7 cellular contexts compared by ENCODE assay signal in genomic region chr2:88765154-88765948, GRCh38.
DNase-seq lines count a peak whose midpoint lies in the region; ATAC-seq and TF ChIP-seq lines count a peak whose summit lies in the region.

No MANE protein-coding gene starts in this region.

- POLR2A ChIA-PET in PC-9 (lab: Charles Lee; ENCODE audit: unreplicated experiment): no interaction called here

- no peak overlapping the region for H2AFZ ChIP-seq in PC-9

- H3K79me2 ChIP-seq in PC-9 (ENCODE audit: low read depth): no peaks in the 10 kb centered on the region

- no TSS peak for BruUV-seq in PC-9 (replicated peaks; lab: Mats Ljungman, UMichigan)

- no peaks in the 10 kb centered on the region for H3K9me3 ChIP-seq in PC-9 (ENCODE audit: insufficient read depth, low read depth)

- DNase-seq in NCI-H1092 (lab: John Stamatoyannopoulos, UW): peak; percentile 52
- DNase-seq in activated T-cell treated with anti-CD3 and anti-CD28 coated beads for 1 hour (ENCODE audit: low read depth): peak; percentile 17
- DNase-seq in germinal center (ENCODE audit: low spot score): peak; percentile 52
- DNase-seq in retina: peak; percentile 91
- DNase-seq in cerebellar nuclear complex (lab: John Stamatoyannopoulos, UW): no peak
- DNase-seq in PC-9: no peak

- no peak overlapping the region for H3K4me2 ChIP-seq in PC-9

- H3F3A ChIP-seq in PC-9 (ENCODE audit: insufficient read depth, low read depth): no peaks in the 10 kb centered on the region

- no peaks in the 10 kb centered on the region for H3K27me3 ChIP-seq in PC-9 (ENCODE audit: insufficient read depth, low read depth)

- CTCF ChIA-PET in PC-9 (lab: Charles Lee): no interaction called here

- intact Hi-C loops in PC-9 (cut with micrococcal nuclease; ENCODE audit: unreplicated experiment): no loop called here

- H4K20me1 ChIP-seq in PC-9 (ENCODE audit: insufficient read depth): no peaks in the 10 kb centered on the region

- peak; percentile 71 for ATAC-seq in GM19023 (IDR thresholded peaks at IDR 0.05; ENCODE audit: unreplicated experiment)

- no peak overlapping the region for H3K4me3 ChIP-seq in PC-9

- H3K27ac ChIP-seq in PC-9: no peak overlapping the region

- TF ChIP-seq CTCF in PC-9 (conservative IDR thresholded peaks at IDR 0.05): no peak

- H3K36me3 ChIP-seq in PC-9 (ENCODE audit: low read depth): no peaks in the 10 kb centered on the region

- no peaks in the 10 kb centered on the region for H3K4me1 ChIP-seq in PC-9 (replicated peaks; ENCODE audit: insufficient read depth)

- no peaks in the 10 kb centered on the region for H3K9me2 ChIP-seq in PC-9 (ENCODE audit: insufficient read depth)

Comparison
In these comparisons a context has a peak if more than half of its experiments do, and no peak if none do; other contexts are left out.
1. DNase-seq: peak in NCI-H1092 (single experiment), activated T-cell treated with anti-CD3 and anti-CD28 coated beads for 1 hour (single experiment), germinal center (single experiment) and retina (single experiment); none in cerebellar nuclear complex (0 of 2) and PC-9 (0 of 2).